Comparison of ENCODE assay signal across 1 cellular context in genomic region chr2:24919100-24919976, GRCh38.
TF ChIP-seq lines count a peak whose summit lies in the region.

No MANE protein-coding gene starts in this region.

TF ChIP-seq in K562, 482 proteins besides CTCF, POLR2A, EP300 and RAD21 (continued from another document and continues in another):
- TF ChIP-seq ZBTB33 (CRISPR knock-in tag; IDR thresholded peaks at IDR 0.05) (no peak), ETV1 (tag; conservative IDR thresholded peaks at IDR 0.05; ENCODE audit: low read depth) (0 out of 2 replicates have a peak, but pooled peaks have one; percentile 35), ZNF253 (CRISPR knock-in tag; conservative IDR thresholded peaks at IDR 0.05) (no peak), NR2C2 (CRISPR knock-in tag; IDR thresholded peaks at IDR 0.05) (no peak), NR2C2 (tag; IDR thresholded peaks at IDR 0.05) (no peak), E2F3 (CRISPR knock-in tag; IDR thresholded peaks at IDR 0.05) (no peak), SPI1 (IDR thresholded peaks at IDR 0.05; ENCODE audit: borderline replicate concordance, low read depth, low read length) (peak; percentile 43; the same call in 1 of the 2 replicates), MTF1 (CRISPR knock-in tag; IDR thresholded peaks at IDR 0.05; ENCODE audit: borderline replicate concordance) (no peak), ZNF764 (CRISPR knock-in tag; IDR thresholded peaks at IDR 0.05; ENCODE audit: low read depth) (no peak), GMEB1 (CRISPR knock-in tag; IDR thresholded peaks at IDR 0.05) (no peak), ZNF431 (CRISPR knock-in tag; IDR thresholded peaks at IDR 0.05) (no peak), HCFC1 (IDR thresholded peaks at IDR 0.05; ENCODE audit: low read depth, low read length) (no peak), CREB3 (tag; conservative IDR thresholded peaks at IDR 0.05; ENCODE audit: low read depth) (no peak), BRF2 (IDR thresholded peaks at IDR 0.05; ENCODE audit: borderline replicate concordance, insufficient read depth, insufficient read length) (no peak), CCNT2 (IDR thresholded peaks at IDR 0.05; ENCODE audit: borderline replicate concordance, extremely low read depth, insufficient read length, low read depth, low read length) (peak; percentile 11), ZC3H4 (CRISPR knock-in tag; IDR thresholded peaks at IDR 0.05; ENCODE audit: borderline replicate concordance) (no peak), GABPB2 (CRISPR knock-in tag; conservative IDR thresholded peaks at IDR 0.05) (no peak), ETS2 (tag; IDR thresholded peaks at IDR 0.05; ENCODE audit: borderline replicate concordance, poor library complexity, severe bottlenecking) (no peak), IRF2 (CRISPR knock-in tag; IDR thresholded peaks at IDR 0.05) (no peak), POLR2G (IDR thresholded peaks at IDR 0.05; ENCODE audit: low read depth, low read length) (peak; percentile 71), HNRNPH1 (optimal IDR thresholded peaks at IDR 0.05; ENCODE audit: low read depth, low read length) (no peak), ZBTB9 (CRISPR knock-in tag; IDR thresholded peaks at IDR 0.05) (no peak), HDAC1 (IDR thresholded peaks at IDR 0.05) (peak in 1 of 2 experiments; percentile 46; a peak in 1 of 4 replicates), HES1 (IDR thresholded peaks at IDR 0.05; ENCODE audit: low read depth) (no peak), HMBOX1 (IDR thresholded peaks at IDR 0.05) (no peak), L3MBTL2 (IDR thresholded peaks at IDR 0.05) (peak; percentile 87), SFPQ (IDR thresholded peaks at IDR 0.05; ENCODE audit: low read depth, low read length) (no peak), TARDBP (IDR thresholded peaks at IDR 0.05) (0 out of 2 replicates have a peak, but pooled peaks have one; percentile 22), DACH1 (IDR thresholded peaks at IDR 0.05; ENCODE audit: partially characterized antibody) (no peak), HBP1 (CRISPR knock-in tag; IDR thresholded peaks at IDR 0.05) (no peak), EWSR1 (IDR thresholded peaks at IDR 0.05; ENCODE audit: borderline replicate concordance, low read depth, partially characterized antibody) (no peak), ZKSCAN1 (IDR thresholded peaks at IDR 0.05; ENCODE audit: low read depth, low read length) (no peak), KDM5B (IDR thresholded peaks at IDR 0.05; ENCODE audit: insufficient replicate concordance, low read depth, low read length) (peak; percentile 34), CXXC5 (CRISPR knock-in tag; IDR thresholded peaks at IDR 0.05) (0 out of 2 replicates have a peak, but pooled peaks have one; percentile 50), GTF2F1 (IDR thresholded peaks at IDR 0.05; ENCODE audit: low read depth, low read length) (no peak), ZNF644 (tag; IDR thresholded peaks at IDR 0.05; ENCODE audit: low read depth) (no peak), E2F4 (CRISPR knock-in tag; IDR thresholded peaks at IDR 0.05; ENCODE audit: low read depth) (no peak), TRIM25 (IDR thresholded peaks at IDR 0.05; ENCODE audit: borderline replicate concordance) (no peak), WHSC1 (IDR thresholded peaks at IDR 0.05; ENCODE audit: low read length) (no peak), ZNF436 (CRISPR knock-in tag; IDR thresholded peaks at IDR 0.05) (no peak), MITF (IDR thresholded peaks at IDR 0.05) (no peak), POLR2H (tag; IDR thresholded peaks at IDR 0.05; ENCODE audit: low read depth) (no peak), MYC (IDR thresholded peaks at IDR 0.05; ENCODE audit: low read depth, low read length) (peak; percentile 38; the same call in 1 of the 2 replicates), MYC (CRISPR knock-in tag; IDR thresholded peaks at IDR 0.05; ENCODE audit: borderline replicate concordance, low read depth) (no peak), CEBPG (CRISPR knock-in tag; IDR thresholded peaks at IDR 0.05) (peak; percentile 29; the same call in 1 of the 2 replicates), CEBPG (tag; conservative IDR thresholded peaks at IDR 0.05 in 1 of 2, IDR thresholded peaks at IDR 0.05 in 1 of 2) (no peak), NELFE (IDR thresholded peaks at IDR 0.05; ENCODE audit: insufficient read depth, insufficient read length) (no peak), ZNF347 (CRISPR knock-in tag; IDR thresholded peaks at IDR 0.05; ENCODE audit: low read depth) (no peak)
